10 cellular contexts compared by ENCODE assay signal in genomic region chr14:73764406-73764805, GRCh38. TPM values are rescaled to one million over a fixed set of nuclear protein-coding genes. Genes with fewer than 3 reads are reported as not detected.
DNase-seq lines count a peak whose midpoint lies in the region; ATAC-seq and TF ChIP-seq lines count a peak whose summit lies in the region.
"Had no signal": no experiment of that assay in that cellular context is flagged by ENCODE, and none has a peak within 500 bp of the region (broad histone marks: within the 10 kb centered on the region; RNA-seq: fewer than 3 reads in every experiment).

No MANE protein-coding gene starts in this region.

- intact Hi-C loops in CD14-positive monocyte (cut with micrococcal nuclease) (no loop called here), Panc1 (cut with micrococcal nuclease; ENCODE audit: unreplicated experiment) (loop anchor here (10.0 kb wide), 1 partner anchor 60 kb away; no protein-coding TSS in a partner anchor), psoas muscle (cut with DNase I) (no loop called here)

- WGBS in gastroesophageal sphincter (ENCODE audit: low coverage in 1 of 2), 2 donors = 32% methylated on average over 3 to 4 of the region's 4 CpGs
- 20 to 28% (median 21%) methylated on average over 4 of the region's 4 CpGs for WGBS in psoas muscle, 3 donors

- no peak for TF ChIP-seq POLR2A in gastroesophageal sphincter (IDR thresholded peaks at IDR 0.05)

- peak overlapping the region; percentile 84 to 98 (median 90) for H3K27ac Mint-ChIP-seq in CD14-positive monocyte

- peaks cover 80% of the 10 kb centered on the region for H3K4me1 Mint-ChIP-seq in CD14-positive monocyte

- ATAC-seq in Panc1 (no peak), gastroesophageal sphincter (no peak), psoas muscle (peak in 1 of 4 donors; percentile 5), omental fat pad (ENCODE audit: low FRiP score) (no peak)

- H3K36me3 ChIP-seq in Panc1 (ENCODE audit: control insufficient read depth, insufficient read depth, low read length) (no peaks in the 10 kb centered on the region), gastroesophageal sphincter (no peaks in the 10 kb centered on the region), psoas muscle (ENCODE audit: insufficient read depth in 1 of 2, low read depth in 1 of 2) (no peaks in the 10 kb centered on the region)

- no peaks in the 10 kb centered on the region for H3K27me3 ChIP-seq in Panc1 (ENCODE audit: control insufficient read depth, insufficient read depth, low read length)
- H3K27me3 ChIP-seq in gastroesophageal sphincter = no peaks in the 10 kb centered on the region
- no peaks in the 10 kb centered on the region for H3K27me3 ChIP-seq in psoas muscle (ENCODE audit: insufficient read depth in 3 of 3, low read length in 2 of 3)

- no peak for TF ChIP-seq EP300 in gastroesophageal sphincter (IDR thresholded peaks at IDR 0.05)

- H3K27ac ChIP-seq in Panc1 (ENCODE audit: low read length) = peak overlapping the region; percentile 98; the same call in 1 of the 2 replicates
- peak overlapping the region in 3 of 4 donors; percentile 72 to 100 (median 76) for H3K27ac ChIP-seq in gastroesophageal sphincter
- H3K27ac ChIP-seq in psoas muscle = peak overlapping the region; percentile 96

- DNase-seq in CD14-positive monocyte (ENCODE audit: low spot score) (no peak), Panc1 (ENCODE audit: low read depth, low spot score) (no peak), psoas muscle (no peak), NCI-H1694 treated with DMSO at 0.1 percent for 48 hours (lab: John Stamatoyannopoulos, UW) (no peak), NCI-H146 (lab: John Stamatoyannopoulos, UW) (no peak), omental fat pad (ENCODE audit: low spot score) (no peak), NCI-H510A treated with DMSO at 0.1 percent for 48 hours (lab: John Stamatoyannopoulos, UW) (no peak)
- DNase-seq: stimulated activated CD4-positive, alpha-beta T cell treated with anti-CD3 and anti-CD28 coated beads, Interleukin-12 subunit alpha, Interleukin-12 subunit beta, amount 100 ng/mL, for 4 hours; SW 1271 had no signal

- in situ Hi-C loops in Panc1 (cut with HindIII; ENCODE audit: low pct_unique_long_range_greater_than_20kb, low sequenced_read_pairs) = no loop called here

- POLR2A ChIA-PET in Panc1 (lab: Charles Lee) = interaction anchor here (0.7 kb wide), 1 partner anchor 14 kb away, joined by 7 read pairs; no protein-coding TSS in a partner anchor

- H3K9me3 ChIP-seq in Panc1 (ENCODE audit: control insufficient read depth, insufficient read depth, low read depth, low read length) = no peaks in the 10 kb centered on the region
- no peaks in the 10 kb centered on the region for H3K9me3 ChIP-seq in gastroesophageal sphincter
- no peaks in the 10 kb centered on the region for H3K9me3 ChIP-seq in psoas muscle

- no peaks in the 10 kb centered on the region for H3K9me3 Mint-ChIP-seq in CD14-positive monocyte

- H3K4me1 ChIP-seq in Panc1 (ENCODE audit: control insufficient read depth, insufficient read depth, low read length) = peaks cover 64% of the 10 kb centered on the region
- peaks cover 19 to 91% (median 56%) of the 10 kb centered on the region in 3 donors for H3K4me1 ChIP-seq in gastroesophageal sphincter
- H3K4me1 ChIP-seq in psoas muscle = peaks cover 85% of the 10 kb centered on the region

- BruUV-seq in Panc1 (replicated peaks; lab: Mats Ljungman, UMichigan) = no TSS peak

- H3K4me3 ChIP-seq in Panc1 (ENCODE audit: low read depth in 2 of 2, low read length in 2 of 2) = no peak overlapping the region
- H3K4me3 ChIP-seq in gastroesophageal sphincter = no peak overlapping the region
- peak overlapping the region; percentile 30 for H3K4me3 ChIP-seq in psoas muscle

- peaks cover 0 to 3% (median 0%) of the 10 kb centered on the region in 3 donors for H3K27me3 Mint-ChIP-seq in CD14-positive monocyte (ENCODE audit: low read depth in 3 of 3)

- no peak overlapping the region for H3K4me3 Mint-ChIP-seq in CD14-positive monocyte

- CTCF ChIA-PET in Panc1 (lab: Charles Lee) = no interaction called here

- TF ChIP-seq CTCF in CD14-positive monocyte (IDR thresholded peaks at IDR 0.05) = no peak
- TF ChIP-seq CTCF in Panc1 (IDR thresholded peaks at IDR 0.05) = no peak
- no peak for TF ChIP-seq CTCF in gastroesophageal sphincter (IDR thresholded peaks at IDR 0.05)
- TF ChIP-seq CTCF in psoas muscle (IDR thresholded peaks at IDR 0.05) = no peak
- TF ChIP-seq CTCF in omental fat pad (IDR thresholded peaks at IDR 0.05) = no peak

- peaks cover 2 to 6% of the 10 kb centered on the region in 2 donors for H3K36me3 Mint-ChIP-seq in CD14-positive monocyte

RNA-seq across cellular contexts. Expression of gene PNMA1, which starts 50.2 kb away (rescaled TPM):
- polyA plus RNA-seq in CD14-positive monocyte = 1 to 10 TPM; 4.4 to 6.4 TPM
- 49.7 TPM for total RNA-seq in Panc1 (2021; ENCODE audit: unreplicated experiment)
- 45.4 TPM for polyA plus RNA-seq in Panc1 (2012; ENCODE audit: insufficient read length)
- 10 to 100 TPM; 41.7 to 95.2 (median 47.6) TPM for total RNA-seq in gastroesophageal sphincter
- total RNA-seq in psoas muscle = 10 to 100 TPM in 3 of 4 donors, 1 to 10 TPM in 1; 9.3 to 27.0 (median 17.0) TPM
- 10 to 100 TPM; 11.0 to 28.8 (median 19.6) TPM for polyA plus RNA-seq in psoas muscle
- total RNA-seq in omental fat pad = 10 to 100 TPM; 14.8 to 22.6 (median 20.1) TPM
